In genomic region chr1:202987922-202988583, GRCh38 we compare ENCODE assay signal across 16 cellular contexts.
"Had no signal": no experiment of that assay in that cellular context is flagged by ENCODE, and none has a peak within 500 bp of the region (broad histone marks: within the 10 kb centered on the region; RNA-seq: fewer than 3 reads in every experiment).

No MANE protein-coding gene starts in this region.

- DNase-seq: activated naive CD4-positive, alpha-beta T cell; activated T-cell treated with anti-CD3 and anti-CD28 coated beads, Interleukin-2, amount 50 U/mL, for 72 hours; aorta; esophagus squamous epithelium; foreskin fibroblast; immature natural killer cell; lower lobe of right lung; posterior cingulate gyrus; right cardiac atrium; small intestine; stimulated activated naive CD4-positive, alpha-beta T cell; substantia nigra; T-helper 17 cell; transverse colon had no signal

- H3K4me1 Mint-ChIP-seq: immature natural killer cell, mesothelial cell of epicardium, T-helper 17 cell had no signal

- H3K27ac Mint-ChIP-seq: activated T-cell treated with anti-CD3 and anti-CD28 coated beads, Interleukin-2, amount 50 U/mL, for 72 hours; immature natural killer cell; mesothelial cell of epicardium; T-helper 17 cell had no signal

- H3K9me3 Mint-ChIP-seq: activated T-cell treated with anti-CD3 and anti-CD28 coated beads, Interleukin-2, amount 50 U/mL, for 72 hours had no signal

- ATAC-seq: activated CD4-positive, CD25-positive, alpha-beta regulatory T cell treated with anti-CD3 and anti-CD28 coated beads, Interleukin-2, amount 50 U/mL, for 24 hours; activated T-cell treated with anti-CD3 and anti-CD28 coated beads, Interleukin-2, amount 50 U/mL, for 72 hours; lower lobe of right lung; right cardiac atrium; T-helper 17 cell had no signal

- H3K9me3 ChIP-seq: esophagus squamous epithelium, lower lobe of right lung, transverse colon had no signal

- H3K36me3 Mint-ChIP-seq: immature natural killer cell, mesothelial cell of epicardium had no signal

- H3K4me3 ChIP-seq: esophagus squamous epithelium, lower lobe of right lung, transverse colon had no signal

- H3K4me1 ChIP-seq: esophagus squamous epithelium, lower lobe of right lung, transverse colon had no signal

- H3K4me3 Mint-ChIP-seq: activated T-cell treated with anti-CD3 and anti-CD28 coated beads, Interleukin-2, amount 50 U/mL, for 72 hours; immature natural killer cell; mesothelial cell of epicardium; T-helper 17 cell had no signal

- H3K36me3 ChIP-seq: esophagus squamous epithelium, lower lobe of right lung, transverse colon had no signal

- H3K27ac ChIP-seq: esophagus squamous epithelium, lower lobe of right lung, transverse colon had no signal
